7 cellular contexts compared by ENCODE assay signal in the genomic region with DNA sequence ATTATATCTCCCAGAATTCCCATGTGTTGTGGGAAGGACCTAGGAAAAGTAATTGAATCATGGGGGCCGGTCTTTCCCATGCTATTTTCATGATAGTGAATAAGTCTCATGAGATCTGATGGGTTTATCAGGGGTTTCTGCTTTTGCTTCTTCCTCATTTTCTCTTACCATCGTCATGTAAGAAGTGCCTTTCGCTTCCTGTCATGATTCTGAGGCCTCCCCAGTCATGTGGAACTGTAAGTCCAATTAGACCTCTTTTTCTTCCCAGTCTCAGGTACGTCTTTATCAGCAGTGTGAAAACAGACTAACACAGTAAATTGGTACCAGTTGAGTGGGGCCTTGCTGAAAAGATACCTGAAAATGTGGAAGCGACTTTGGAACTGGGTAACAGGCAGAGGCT.
DNase-seq lines count a peak whose midpoint lies in the region; ATAC-seq, FAIRE-seq and TF ChIP-seq lines count a peak whose summit lies in the region.
"Not testable (repeated sequence)": the region's sequence is repeated elsewhere in the genome, so short reads cannot be mapped to it uniquely, and the experiment has no call there.

No MANE protein-coding gene starts in this region.

- peak overlapping the region in 2 of 11 experiments; percentile 31 to 52; a peak in 2 of 22 replicates for H3K9ac ChIP-seq in BLaER1 treated with 17β-estradiol and CSF1 and Interleukin-3, amounts not matched to agents 10 nM and 100 nM
- not testable (repeated sequence) for H3K9ac ChIP-seq in OCI-LY3 (ENCODE audit: low read length)

- peaks cover 22 to 31% (median 27%) of the 10 kb centered on the region in 11 experiments for H3K9me3 ChIP-seq in BLaER1 treated with 17β-estradiol and CSF1 and Interleukin-3, amounts not matched to agents 10 nM and 100 nM (replicated peaks in 1 of 11)
- H3K9me3 ChIP-seq in OCI-LY3 (ENCODE audit: insufficient read depth, low read length) = not testable (repeated sequence)

- not testable (repeated sequence) for DNase-seq in GM12892 (ENCODE audit: insufficient read length); activated B cell treated with CpG ODN at 0.5 μM for 24 hours; memory B cell (ENCODE audit: low spot score in 2 of 2)
- DNase-seq in Kasumi-1 (lab: John Stamatoyannopoulos, UW) = peak; percentile 8 to 41
- peak; percentile 24 for DNase-seq in stimulated activated naive B cell treated with anti-CD40 and anti-IgM and Interleukin-4, amounts not matched to agents 10 μg/mL and 1 μg/mL and 100 μg/mL, for 72 hours

- H4K20me1 ChIP-seq in BLaER1 treated with 17β-estradiol and CSF1 and Interleukin-3, amounts not matched to agents 10 nM and 100 nM; OCI-LY3 (ENCODE audit: insufficient read depth, low read length): not testable (repeated sequence)

- ATAC-seq in activated B cell treated with CpG ODN at 0.5 μM for 24 hours (ENCODE audit: low read depth) = not testable (repeated sequence)
- peak; percentile 49 for ATAC-seq in memory B cell (ENCODE audit: low read depth)
- ATAC-seq in stimulated activated naive B cell treated with anti-CD40 and anti-IgM and Interleukin-4, amounts not matched to agents 10 μg/mL and 1 μg/mL and 100 μg/mL, for 72 hours (replicated peaks) = peak; percentile 37 to 42

- H3K27me3 ChIP-seq in BLaER1 treated with 17β-estradiol and CSF1 and Interleukin-3, amounts not matched to agents 10 nM and 100 nM; OCI-LY3 (ENCODE audit: low read depth, low read length): not testable (repeated sequence)

- not testable (repeated sequence) for H3K36me3 Mint-ChIP-seq in activated B cell treated with CpG ODN at 0.5 μM for 24 hours (ENCODE audit: low read depth); memory B cell; stimulated activated naive B cell treated with anti-CD40 and anti-IgM and Interleukin-4, amounts not matched to agents 10 μg/mL and 1 μg/mL and 100 μg/mL, for 72 hours

- peak overlapping the region in 5 of 11 experiments; percentile 46 to 84 (median 70); a peak in 7 of 22 replicates for H3K27ac ChIP-seq in BLaER1 treated with 17β-estradiol and CSF1 and Interleukin-3, amounts not matched to agents 10 nM and 100 nM
- H3K27ac ChIP-seq in OCI-LY3 (ENCODE audit: low read length) = peak overlapping the region; percentile 50

- H3K27ac Mint-ChIP-seq in activated B cell treated with CpG ODN at 0.5 μM for 24 hours (peak overlapping the region; percentile 86), memory B cell (peak overlapping the region; percentile 51)
- peak overlapping the region; percentile 80 for H3K27ac Mint-ChIP-seq in stimulated activated naive B cell treated with anti-CD40 and anti-IgM and Interleukin-4, amounts not matched to agents 10 μg/mL and 1 μg/mL and 100 μg/mL, for 72 hours

- H2AFZ ChIP-seq in OCI-LY3 (ENCODE audit: low read depth, low read length) = not testable (repeated sequence)

- intact Hi-C loops in activated B cell treated with CpG ODN at 0.5 μM for 24 hours (cut with micrococcal nuclease) = not testable (repeated sequence)

- H3K36me3 ChIP-seq in BLaER1 treated with 17β-estradiol and CSF1 and Interleukin-3, amounts not matched to agents 10 nM and 100 nM; OCI-LY3 (replicated peaks; ENCODE audit: low read depth, low read length): not testable (repeated sequence)

- FAIRE-seq in GM12892 (lab: Jason Lieb, UNC) = peak; percentile 36

- TF ChIP-seq POLR2A in GM12892 (IDR thresholded peaks at IDR 0.05; ENCODE audit: low read depth, low read length) = not testable (repeated sequence)

- peaks cover 11 to 78% (median 15%) of the 10 kb centered on the region in 10 experiments for H3K4me1 ChIP-seq in BLaER1 treated with 17β-estradiol and CSF1 and Interleukin-3, amounts not matched to agents 10 nM and 100 nM
- peaks cover 18% of the 10 kb centered on the region for H3K4me1 ChIP-seq in OCI-LY3 (ENCODE audit: low read length)

- peak overlapping the region; percentile 69 for H3K4me3 Mint-ChIP-seq in activated B cell treated with CpG ODN at 0.5 μM for 24 hours
- H3K4me3 Mint-ChIP-seq in memory B cell = not testable (repeated sequence)
- H3K4me3 Mint-ChIP-seq in stimulated activated naive B cell treated with anti-CD40 and anti-IgM and Interleukin-4, amounts not matched to agents 10 μg/mL and 1 μg/mL and 100 μg/mL, for 72 hours = peak overlapping the region; percentile 42 to 62

- H3K79me2 ChIP-seq in OCI-LY3 (ENCODE audit: low read length) = not testable (repeated sequence)

- CTCF ChIA-PET in activated B cell treated with CpG ODN at 0.5 μM for 24 hours (lab: Charles Lee) = not testable (repeated sequence)

- peaks cover 38% of the 10 kb centered on the region for H3K4me1 Mint-ChIP-seq in activated B cell treated with CpG ODN at 0.5 μM for 24 hours
- H3K4me1 Mint-ChIP-seq in memory B cell = peaks cover 12% of the 10 kb centered on the region
- H3K4me1 Mint-ChIP-seq in stimulated activated naive B cell treated with anti-CD40 and anti-IgM and Interleukin-4, amounts not matched to agents 10 μg/mL and 1 μg/mL and 100 μg/mL, for 72 hours = peaks cover 14 to 32% of the 10 kb centered on the region in 2 donors

- H3K27me3 Mint-ChIP-seq in activated B cell treated with CpG ODN at 0.5 μM for 24 hours; memory B cell; stimulated activated naive B cell treated with anti-CD40 and anti-IgM and Interleukin-4, amounts not matched to agents 10 μg/mL and 1 μg/mL and 100 μg/mL, for 72 hours: not testable (repeated sequence)

- not testable (repeated sequence) for H3K4me3 ChIP-seq in BLaER1 treated with 17β-estradiol and CSF1 and Interleukin-3, amounts not matched to agents 10 nM and 100 nM
- peak overlapping the region; percentile 18; the same call in 1 of the 2 replicates for H3K4me3 ChIP-seq in OCI-LY3 (ENCODE audit: low read length)

- TF ChIP-seq CTCF in OCI-LY3 (IDR thresholded peaks at IDR 0.05; ENCODE audit: low read depth, low read length); activated B cell treated with CpG ODN at 0.5 μM for 24 hours (IDR thresholded peaks at IDR 0.05): not testable (repeated sequence)

- peak overlapping the region; percentile 37 to 76 (median 60); a peak in 21 of 22 replicates for H3K4me2 ChIP-seq in BLaER1 treated with 17β-estradiol and CSF1 and Interleukin-3, amounts not matched to agents 10 nM and 100 nM
- peak overlapping the region; percentile 50 for H3K4me2 ChIP-seq in OCI-LY3 (ENCODE audit: low read length)

- POLR2A ChIA-PET in activated B cell treated with CpG ODN at 0.5 μM for 24 hours (lab: Charles Lee) = not testable (repeated sequence)

- H3K9me3 Mint-ChIP-seq in activated B cell treated with CpG ODN at 0.5 μM for 24 hours, memory B cell: not testable (repeated sequence)
- H3K9me3 Mint-ChIP-seq in stimulated activated naive B cell treated with anti-CD40 and anti-IgM and Interleukin-4, amounts not matched to agents 10 μg/mL and 1 μg/mL and 100 μg/mL, for 72 hours = peaks cover 6 to 10% of the 10 kb centered on the region in 2 donors
